ENCODE assay signal across 24 cellular contexts in genomic region chr15:43151688-43152087, GRCh38. TPM values are rescaled to one million over a fixed set of nuclear protein-coding genes. Genes with fewer than 3 reads are reported as not detected.
DNase-seq lines count a peak whose midpoint lies in the region; ATAC-seq and TF ChIP-seq lines count a peak whose summit lies in the region.
"Had no signal": no experiment of that assay in that cellular context is flagged by ENCODE, and none has a peak within 500 bp of the region (broad histone marks: within the 10 kb centered on the region; RNA-seq: fewer than 3 reads in every experiment).

No MANE protein-coding gene starts in this region.

- H2AFZ ChIP-seq in mammary epithelial cell (ENCODE audit: low read depth, low read length), result no peak overlapping the region

- no peaks in the 10 kb centered on the region for H3K27me3 Mint-ChIP-seq in activated naive CD8-positive, alpha-beta T cell
- H3K27me3 Mint-ChIP-seq in activated naive CD8-positive, alpha-beta T cell treated with anti-CD3 and anti-CD28 coated beads, Interleukin-2, amount 50 U/mL, for 24 hours, result no peaks in the 10 kb centered on the region

- dilution Hi-C loops in mammary epithelial cell (cut with HindIII; ENCODE audit: low sequenced_read_pairs), result no loop called here

- CTCF ChIA-PET in mammary epithelial cell (lab: Charles Lee; ENCODE audit: low non-redundant PET), result no interaction called here

- peaks cover 13% of the 10 kb centered on the region for H3K4me1 Mint-ChIP-seq in activated naive CD8-positive, alpha-beta T cell (ENCODE audit: low read depth)
- H3K4me1 Mint-ChIP-seq in activated naive CD8-positive, alpha-beta T cell treated with anti-CD3 and anti-CD28 coated beads, Interleukin-2, amount 50 U/mL, for 24 hours, result peaks cover 10% of the 10 kb centered on the region
- peaks cover 15% of the 10 kb centered on the region for H3K4me1 Mint-ChIP-seq in stimulated activated effector memory CD8-positive, alpha-beta T cell treated with anti-CD3 and anti-CD28 coated beads, Interleukin-12 subunit alpha, Interleukin-12 subunit beta, amount 100 ng/mL, for 72 hours
- H3K4me1 Mint-ChIP-seq: neural crest cell had no signal

- H3K36me3 ChIP-seq in mammary epithelial cell (ENCODE audit: insufficient read depth, low read length), result peaks cover 20% of the 10 kb centered on the region

- H3K36me3 Mint-ChIP-seq in activated naive CD8-positive, alpha-beta T cell, result peaks cover 19% of the 10 kb centered on the region
- peaks cover 46% of the 10 kb centered on the region for H3K36me3 Mint-ChIP-seq in activated naive CD8-positive, alpha-beta T cell treated with anti-CD3 and anti-CD28 coated beads, Interleukin-2, amount 50 U/mL, for 24 hours (ENCODE audit: low read depth)
- H3K36me3 Mint-ChIP-seq in stimulated activated effector memory CD8-positive, alpha-beta T cell treated with anti-CD3 and anti-CD28 coated beads, Interleukin-12 subunit alpha, Interleukin-12 subunit beta, amount 100 ng/mL, for 72 hours, result peaks cover 96% of the 10 kb centered on the region

- TF ChIP-seq CTCF in mammary epithelial cell (conservative IDR thresholded peaks at IDR 0.05 in 1 of 2, IDR thresholded peaks at IDR 0.05 in 1 of 2; ENCODE audit: extremely low read depth in 1 of 2, insufficient read depth in 1 of 2, low read depth in 1 of 2, low read length in 2 of 2), result no peak

- no peaks in the 10 kb centered on the region for H3K9me3 ChIP-seq in mammary epithelial cell (replicated peaks; ENCODE audit: insufficient read depth, low read length)
- H3K9me3 ChIP-seq: esophagus squamous epithelium, prostate gland, thyroid gland had no signal

- H3K27ac ChIP-seq in mammary epithelial cell (ENCODE audit: insufficient read depth, low read depth, low read length), result peak overlapping the region; percentile 96
- H3K27ac ChIP-seq: esophagus squamous epithelium, HL-60, prostate gland, thyroid gland had no signal

- intact Hi-C loops in mammary epithelial cell (cut with micrococcal nuclease), result no loop called here

- H3K4me2 ChIP-seq in mammary epithelial cell (ENCODE audit: insufficient read depth, low read depth, low read length), result no peak overlapping the region

- no peak overlapping the region for H3K9ac ChIP-seq in mammary epithelial cell (ENCODE audit: insufficient read depth, low read length)

- no TSS peak for BruUV-seq in mammary epithelial cell (replicated peaks; lab: Mats Ljungman, UMichigan)

- no peaks in the 10 kb centered on the region for H3K27me3 ChIP-seq in mammary epithelial cell (ENCODE audit: insufficient read depth, low read length)
- H3K27me3 ChIP-seq: esophagus squamous epithelium, MG63, thyroid gland had no signal

- no peaks in the 10 kb centered on the region for H3K9me3 Mint-ChIP-seq in activated naive CD8-positive, alpha-beta T cell (ENCODE audit: low read depth)
- H3K9me3 Mint-ChIP-seq in activated naive CD8-positive, alpha-beta T cell treated with anti-CD3 and anti-CD28 coated beads, Interleukin-2, amount 50 U/mL, for 24 hours, result no peaks in the 10 kb centered on the region
- no peaks in the 10 kb centered on the region for H3K9me3 Mint-ChIP-seq in stimulated activated effector memory CD8-positive, alpha-beta T cell treated with anti-CD3 and anti-CD28 coated beads, Interleukin-12 subunit alpha, Interleukin-12 subunit beta, amount 100 ng/mL, for 72 hours
- H3K9me3 Mint-ChIP-seq: activated T-helper 1 cell treated with anti-CD3 and anti-CD28 coated beads, Interleukin-12 subunit alpha, Interleukin-12 subunit beta, Interleukin-2, Interleukin-4 antibody, amounts not matched to agents 30 ng/mL and 10 ng/mL and 1 ng/mL, durations not matched to agents 14 hours and 24 hours and 36 hours; neural crest cell had no signal

- no peaks in the 10 kb centered on the region for H3K79me2 ChIP-seq in mammary epithelial cell (ENCODE audit: insufficient read depth, low read length)

- H3K27ac Mint-ChIP-seq in activated naive CD8-positive, alpha-beta T cell, result no peak overlapping the region
- H3K27ac Mint-ChIP-seq in activated naive CD8-positive, alpha-beta T cell treated with anti-CD3 and anti-CD28 coated beads, Interleukin-2, amount 50 U/mL, for 24 hours, result no peak overlapping the region
- peak overlapping the region; percentile 77 for H3K27ac Mint-ChIP-seq in stimulated activated effector memory CD8-positive, alpha-beta T cell treated with anti-CD3 and anti-CD28 coated beads, Interleukin-12 subunit alpha, Interleukin-12 subunit beta, amount 100 ng/mL, for 72 hours
- H3K27ac Mint-ChIP-seq: activated T-helper 1 cell treated with anti-CD3 and anti-CD28 coated beads, Interleukin-12 subunit alpha, Interleukin-12 subunit beta, Interleukin-2, Interleukin-4 antibody, amounts not matched to agents 30 ng/mL and 10 ng/mL and 1 ng/mL, durations not matched to agents 14 hours and 24 hours and 36 hours had no signal

- in situ Hi-C loops in mammary epithelial cell (cut with MboI; ENCODE audit: low sequenced_read_pairs in 2 of 2), result loop anchor here in 1 of 2 donors (10.0 kb wide), 1 partner anchor 57 kb away; no protein-coding TSS in a partner anchor

- no peak for ATAC-seq in activated naive CD8-positive, alpha-beta T cell treated with anti-CD3 and anti-CD28 coated beads, Interleukin-2, amount 50 U/mL, for 24 hours
- peak; percentile 48 for ATAC-seq in stimulated activated effector memory CD8-positive, alpha-beta T cell treated with anti-CD3 and anti-CD28 coated beads, Interleukin-12 subunit alpha, Interleukin-12 subunit beta, amount 100 ng/mL, for 72 hours
- ATAC-seq in GM21529 (IDR thresholded peaks at IDR 0.05; ENCODE audit: unreplicated experiment) (no peak), HG03039 (IDR thresholded peaks at IDR 0.05; ENCODE audit: unreplicated experiment) (no peak)
- ATAC-seq: left colon, Right ventricle myocardium inferior had no signal

- H3K4me1 ChIP-seq in mammary epithelial cell (ENCODE audit: insufficient read depth, low read length), result peaks cover 13% of the 10 kb centered on the region
- H3K4me1 ChIP-seq: esophagus squamous epithelium, prostate gland, thyroid gland had no signal

- no peak for DNase-seq in activated naive CD8-positive, alpha-beta T cell treated with anti-CD3 and anti-CD28 coated beads, Interleukin-2, amount 50 U/mL, for 24 hours
- peak; percentile 93 for DNase-seq in Jurkat, Clone E6-1 (ENCODE audit: low read depth, low spot score)
- DNase-seq in mammary epithelial cell, result no peak
- no peak for DNase-seq in stimulated activated effector memory CD8-positive, alpha-beta T cell treated with anti-CD3 and anti-CD28 coated beads, Interleukin-12 subunit alpha, Interleukin-12 subunit beta, amount 100 ng/mL, for 72 hours (ENCODE audit: low spot score in 2 of 2)
- DNase-seq: activated CD4-positive, alpha-beta T cell treated with anti-CD3 and anti-CD28 coated beads, Interleukin-2, amount 50 U/mL, for 4 hours; aorta; DMS53; effector CD4-positive, alpha-beta T cell; esophagus squamous epithelium; glutamatergic neuron; left colon; MG63; NCI-H187; NCI-H748 treated with DMSO at 0.1 percent for 48 hours; SW 1271 had no signal

- no peak overlapping the region for H3K4me3 ChIP-seq in Jurkat, Clone E6-1 (ENCODE audit: low read length)
- H3K4me3 ChIP-seq in mammary epithelial cell (replicated peaks in 1 of 3; ENCODE audit: insufficient read depth in 1 of 3, low read depth in 2 of 3, low read length in 3 of 3), result no peak overlapping the region
- H3K4me3 ChIP-seq: esophagus squamous epithelium, MG63, prostate gland, thyroid gland had no signal

- H3K4me3 Mint-ChIP-seq in activated naive CD8-positive, alpha-beta T cell, result peak overlapping the region; percentile 63
- H3K4me3 Mint-ChIP-seq in activated naive CD8-positive, alpha-beta T cell treated with anti-CD3 and anti-CD28 coated beads, Interleukin-2, amount 50 U/mL, for 24 hours, result no peak overlapping the region
- H3K4me3 Mint-ChIP-seq in stimulated activated effector memory CD8-positive, alpha-beta T cell treated with anti-CD3 and anti-CD28 coated beads, Interleukin-12 subunit alpha, Interleukin-12 subunit beta, amount 100 ng/mL, for 72 hours, result no peak overlapping the region
- H3K4me3 Mint-ChIP-seq: activated T-helper 1 cell treated with anti-CD3 and anti-CD28 coated beads, Interleukin-12 subunit alpha, Interleukin-12 subunit beta, Interleukin-2, Interleukin-4 antibody, amounts not matched to agents 30 ng/mL and 10 ng/mL and 1 ng/mL, durations not matched to agents 14 hours and 24 hours and 36 hours; neural crest cell had no signal

- H4K20me1 ChIP-seq in mammary epithelial cell (ENCODE audit: insufficient read depth, low read length), result no peaks in the 10 kb centered on the region

- 100% methylated on average over 2 of the region's 2 CpGs for WGBS in mammary epithelial cell (ENCODE audit: low coverage, missing lambda C conversion rate)

RNA-seq across cellular contexts. Expression of gene TMEM62, which starts 18.3 kb away (rescaled TPM):
- polyA plus RNA-seq in Jurkat, Clone E6-1 (2012; ENCODE audit: insufficient read depth, insufficient read length), result 8.0 TPM
- 10 to 100 TPM; 13.3 to 14.8 TPM for total RNA-seq in mammary epithelial cell
- polyA plus RNA-seq in mammary epithelial cell, result 4.7 TPM
- polyA minus RNA-seq in mammary epithelial cell, result 4.8 TPM

RNA-seq across cellular contexts. Expression of gene CCNDBP1, which starts 33.5 kb away (rescaled TPM):
- 53.3 TPM for polyA plus RNA-seq in Jurkat, Clone E6-1 (2012; ENCODE audit: insufficient read depth, insufficient read length)
- 10 to 100 TPM; 41.3 to 82.5 TPM for total RNA-seq in mammary epithelial cell
- polyA plus RNA-seq in mammary epithelial cell, result 44.1 TPM
- 18.6 TPM for polyA minus RNA-seq in mammary epithelial cell

RNA-seq across cellular contexts. Expression of gene UBR1, which starts 45.9 kb away (rescaled TPM):
- 14.6 TPM for polyA plus RNA-seq in Jurkat, Clone E6-1 (2012; ENCODE audit: insufficient read depth, insufficient read length)
- total RNA-seq in mammary epithelial cell, result 10 to 100 TPM; 32.5 to 45.8 TPM
- 9.6 TPM for polyA plus RNA-seq in mammary epithelial cell
- 25.4 TPM for polyA minus RNA-seq in mammary epithelial cell
